8 cellular contexts compared by ENCODE assay signal in genomic region chr6:150599199-150600002, GRCh38. TPM values are rescaled to one million over a fixed set of nuclear protein-coding genes. Genes with fewer than 3 reads are reported as not detected.
A peak's percentile ranks its signal among the peaks of the same experiment; 100 is the strongest.
DNase-seq lines count a peak whose midpoint lies in the region; ATAC-seq and TF ChIP-seq lines count a peak whose summit lies in the region.

PLEKHG1 (plus strand) TSS chr6:150599885; CDS start chr6:150733682, 133,797 bp downstream.

- ATAC-seq in GM21381 (IDR thresholded peaks at IDR 0.05; ENCODE audit: unreplicated experiment), result peak; percentile 74

- DNase-seq in DMS153 (lab: John Stamatoyannopoulos, UW) (peak; percentile 28), HUDEP-2 (lab: John Stamatoyannopoulos, UW; ENCODE audit: unreplicated experiment in 76 of 76) (peak in 40 of 76 experiments; percentile 3 to 63 (median 28)), T-helper 2 cell (peak; percentile 13 to 70 (median 38)), astrocyte of the spinal cord (ENCODE audit: low read depth, low spot score) (peak; percentile 50), hepatocyte (ENCODE audit: low spot score) (peak; percentile 87), retinal pigment epithelial cell (ENCODE audit: low read depth) (no peak), inferior parietal cortex (ENCODE audit: extremely low spot score) (no peak)

- no peak for TF ChIP-seq CTCF in astrocyte of the spinal cord (IDR thresholded peaks at IDR 0.05; ENCODE audit: low read depth, low read length)
- TF ChIP-seq CTCF in hepatocyte (IDR thresholded peaks at IDR 0.05; ENCODE audit: poor library complexity), result no peak
- no peak for TF ChIP-seq CTCF in retinal pigment epithelial cell (conservative IDR thresholded peaks at IDR 0.05; ENCODE audit: low read depth, low read length)

- H3K4me3 ChIP-seq in astrocyte of the spinal cord (ENCODE audit: low read depth, low read length), result peak within 1 kb of the TSS; percentile 49
- H3K4me3 ChIP-seq in hepatocyte, result peak within 1 kb of the TSS; percentile 48
- H3K4me3 ChIP-seq in retinal pigment epithelial cell (ENCODE audit: low read length), result peak within 1 kb of the TSS; percentile 61

- H4K20me1 ChIP-seq in hepatocyte (ENCODE audit: insufficient read depth, poor library complexity, severe bottlenecking), result no peaks in the 10 kb centered on the region

- H2AFZ ChIP-seq in hepatocyte, result peak within 1 kb of the TSS; percentile 75

- H3K27me3 ChIP-seq in hepatocyte, result peaks cover 11% of the 10 kb centered on the region

- in situ Hi-C loops in astrocyte of the spinal cord (cut with HindIII; ENCODE audit: low sequenced_read_pairs), result no loop called here

- H3K9me3 ChIP-seq in hepatocyte (ENCODE audit: low read depth), result no peaks in the 10 kb centered on the region

- H3K79me2 ChIP-seq in hepatocyte, result peaks cover 24% of the 10 kb centered on the region

- no peaks in the 10 kb centered on the region for H3K4me1 ChIP-seq in hepatocyte (ENCODE audit: insufficient read depth)

- H3K27ac ChIP-seq in hepatocyte, result peak within 1 kb of the TSS; percentile 74

- 11% methylated on average over 27 of the region's 53 CpGs for WGBS in hepatocyte (ENCODE audit: low lambda C conversion rate, missing lambda C conversion rate)

- H3K9me2 ChIP-seq in hepatocyte (replicated peaks; ENCODE audit: insufficient read depth), result no peaks in the 10 kb centered on the region

- peak within 1 kb of the TSS; percentile 96 for H3K4me2 ChIP-seq in hepatocyte

- no peaks in the 10 kb centered on the region for H3K36me3 ChIP-seq in hepatocyte (replicated peaks; ENCODE audit: insufficient read depth, low read depth)

RNA-seq across cellular contexts. Expression of gene PLEKHG1, which starts in this region (rescaled TPM):
- 6.3 and 6.8 TPM in 2 replicates for total RNA-seq in hepatocyte
- 5.6 and 6.3 TPM in 2 replicates for polyA plus RNA-seq in hepatocyte

Comparison
In these comparisons a context has a peak if more than half of its experiments do, and no peak if none do; other contexts are left out.
1. DNase-seq: peak in DMS153 (single experiment), HUDEP-2 (40 of 76), T-helper 2 cell (5 of 5), astrocyte of the spinal cord (single experiment) and hepatocyte (single experiment); none in retinal pigment epithelial cell (single experiment) and inferior parietal cortex (single experiment).
2. Peak in every context shown above with its lines, with median percentiles within 50 percentile points of each other: H3K4me3 ChIP-seq.